Comparison of ENCODE assay signal across 25 cellular contexts in genomic region chr12:2643736-2644135, GRCh38.
DNase-seq lines count a peak whose midpoint lies in the region; ATAC-seq and TF ChIP-seq lines count a peak whose summit lies in the region.
"Had no signal": no experiment of that assay in that cellular context is flagged by ENCODE, and none has a peak within 500 bp of the region (broad histone marks: within the 10 kb centered on the region; RNA-seq: fewer than 3 reads in every experiment).

No MANE protein-coding gene starts in this region.

- no peak overlapping the region for H3K4me3 Mint-ChIP-seq in CD14-positive monocyte
- H3K4me3 Mint-ChIP-seq: CD4-positive, CD25-positive, alpha-beta regulatory T cell; CD8-positive, alpha-beta memory T cell; GM23338; HFFc6; IgD-negative memory B cell had no signal

- in situ Hi-C loops in transverse colon (cut with MboI; ENCODE audit: low pct_ligation_motif_present in 1 of 4, low pct_unique_long_range_greater_than_20kb in 1 of 4, low sequenced_read_pairs in 3 of 4) = no loop called here

- TF ChIP-seq POLR2A in transverse colon (IDR thresholded peaks at IDR 0.05) (no peak), esophagus squamous epithelium (IDR thresholded peaks at IDR 0.05) (no peak)

- TF ChIP-seq CTCF in CD14-positive monocyte (IDR thresholded peaks at IDR 0.05) (no peak), coronary artery (IDR thresholded peaks at IDR 0.05) (no peak), transverse colon (IDR thresholded peaks at IDR 0.05) (no peak), esophagus squamous epithelium (IDR thresholded peaks at IDR 0.05) (no peak)

- intact Hi-C loops in CD14-positive monocyte (cut with micrococcal nuclease) (no loop called here), transverse colon (cut with DNase I; ENCODE audit: low total_unique reads) (no loop called here), esophagus squamous epithelium (cut with DNase I) (no loop called here)

- ATAC-seq in HG03039 (IDR thresholded peaks at IDR 0.05; ENCODE audit: unreplicated experiment) (no peak), GM21825 (IDR thresholded peaks at IDR 0.05; ENCODE audit: unreplicated experiment) (no peak)
- ATAC-seq: A549, GM12878, GM23338, HCT116, HepG2 had no signal

- H3K4me3 ChIP-seq in coronary artery (no peak overlapping the region), transverse colon (no peak overlapping the region), esophagus squamous epithelium (no peak overlapping the region)
- H3K4me3 ChIP-seq: A549, GM12878, GM23338 had no signal

- peaks cover 10% of the 10 kb centered on the region for H3K4me1 Mint-ChIP-seq in CD14-positive monocyte

- TF ChIP-seq EP300 in transverse colon (IDR thresholded peaks at IDR 0.05; ENCODE audit: low read depth) = no peak

- H3K4me1 ChIP-seq in transverse colon (peaks cover 0 to 7% (median 3%) of the 10 kb centered on the region in 4 donors), esophagus squamous epithelium (peaks cover 0 to 22% (median 12%) of the 10 kb centered on the region in 3 donors)

- H3K27ac ChIP-seq in coronary artery (no peak overlapping the region), transverse colon (no peak overlapping the region), esophagus squamous epithelium (no peak overlapping the region)
- H3K27ac ChIP-seq: A549 had no signal

- H3K36me3 ChIP-seq in transverse colon (no peaks in the 10 kb centered on the region), esophagus squamous epithelium (no peaks in the 10 kb centered on the region)

- H3K9me3 Mint-ChIP-seq in CD14-positive monocyte = no peaks in the 10 kb centered on the region
- H3K9me3 Mint-ChIP-seq: CD4-positive, CD25-positive, alpha-beta regulatory T cell; CD8-positive, alpha-beta memory T cell; GM23338; HFFc6; IgD-negative memory B cell had no signal

- H3K9me3 ChIP-seq in transverse colon (no peaks in the 10 kb centered on the region), esophagus squamous epithelium (no peaks in the 10 kb centered on the region)
- H3K9me3 ChIP-seq: A549 had no signal

- H3K27me3 Mint-ChIP-seq in CD14-positive monocyte (ENCODE audit: low read depth in 3 of 3) = peaks cover 22 to 27% (median 23%) of the 10 kb centered on the region in 3 donors

- no peak overlapping the region for H3K27ac Mint-ChIP-seq in CD14-positive monocyte
- H3K27ac Mint-ChIP-seq: CD4-positive, CD25-positive, alpha-beta regulatory T cell; GM23338; HFFc6; IgD-negative memory B cell had no signal

- WGBS in transverse colon (ENCODE audit: low coverage in 1 of 2), 2 donors = 90 to 92% methylated on average over 2 to 4 of the region's 4 CpGs
- WGBS in esophagus squamous epithelium, 2 donors = 67 to 76% methylated on average over 2 to 4 of the region's 4 CpGs

- peaks cover 0 to 3% of the 10 kb centered on the region in 2 donors for H3K36me3 Mint-ChIP-seq in CD14-positive monocyte
- H3K36me3 Mint-ChIP-seq: CD4-positive, CD25-positive, alpha-beta regulatory T cell; CD8-positive, alpha-beta memory T cell had no signal

- peak; percentile 41 for DNase-seq in CD14-positive monocyte (ENCODE audit: low spot score)
- DNase-seq in coronary artery (ENCODE audit: low spot score) = peak; percentile 43
- peak; percentile 23 for DNase-seq in islet precursor cell
- DNase-seq in transverse colon = peak; percentile 3
- no peak for DNase-seq in esophagus squamous epithelium (lab: John Stamatoyannopoulos, UW)
- no peak for DNase-seq in A172 (ENCODE audit: low spot score)
- DNase-seq: AML-193; CD4-positive, CD25-positive, alpha-beta regulatory T cell; CD8-positive, alpha-beta memory T cell; COR-L47; DMS 273 treated with DMSO at 0.1 percent for 48 hours; DMS53; DND-41; EL; H7; HFFc6; KBM-7 had no signal

- H3K27me3 ChIP-seq in transverse colon (no peaks in the 10 kb centered on the region), esophagus squamous epithelium (peaks cover 0 to 25% (median 0%) of the 10 kb centered on the region in 4 donors)

Comparison
In these comparisons a context has a peak if more than half of its experiments do, and no peak if none do; other contexts are left out.
1. DNase-seq: peak in CD14-positive monocyte (single experiment), coronary artery (single experiment), islet precursor cell (single experiment) and transverse colon (single experiment); none in esophagus squamous epithelium (single experiment) and A172 (single experiment).